27 cellular contexts compared by ENCODE assay signal in the genomic region with DNA sequence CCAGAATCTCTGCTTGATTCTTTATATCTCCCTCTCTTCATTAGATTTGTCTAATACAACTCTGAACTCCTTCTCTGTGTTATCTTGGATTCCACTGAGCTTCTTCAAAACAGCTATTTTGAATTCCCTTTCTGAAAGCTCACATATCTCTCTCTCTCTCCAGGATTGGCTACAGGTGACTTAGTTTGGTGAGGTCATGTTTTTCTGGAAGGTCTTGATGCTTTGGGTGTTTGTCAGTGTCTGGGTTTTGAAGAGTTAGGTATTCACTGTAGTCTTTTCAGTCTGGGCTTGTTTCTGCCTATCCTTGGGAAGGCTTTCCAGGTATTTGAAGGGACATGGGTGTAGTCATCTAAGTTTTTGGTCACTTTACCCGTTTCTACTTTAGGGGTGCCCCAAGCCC.
"Had no signal": no experiment of that assay in that cellular context is flagged by ENCODE, and none has a peak within 500 bp of the region (broad histone marks: within the 10 kb centered on the region; RNA-seq: fewer than 3 reads in every experiment).

No MANE protein-coding gene starts in this region.

- H3K27me3 ChIP-seq: colonic mucosa, esophagus squamous epithelium, gastrocnemius medialis, heart left ventricle, hepatocyte, left lung had no signal

- H3K27ac Mint-ChIP-seq: dendritic cell treated with granulocyte-macrophage colony-stimulating factor and Interleukin-4, amounts not matched to agents 40 ng/mL and 50 ng/mL, for 4 days; effector memory CD8-positive, alpha-beta T cell; endodermal cell; immature natural killer cell; naive thymus-derived CD4-positive, alpha-beta T cell had no signal

- H3K9me3 ChIP-seq: colonic mucosa, esophagus squamous epithelium had no signal

- H3K79me2 ChIP-seq: hepatocyte had no signal

- H3K4me1 ChIP-seq: colonic mucosa, esophagus squamous epithelium, gastrocnemius medialis, heart left ventricle, left lung, lower lobe of right lung had no signal

- FAIRE-seq: endometrium, kidney had no signal

- H2AFZ ChIP-seq: hepatocyte had no signal

- H3K4me3 ChIP-seq: colonic mucosa, esophagus squamous epithelium, gastrocnemius medialis, heart left ventricle, hepatocyte, left lung, lower lobe of right lung had no signal

- H3K27me3 Mint-ChIP-seq: dendritic cell treated with granulocyte-macrophage colony-stimulating factor and Interleukin-4, amounts not matched to agents 40 ng/mL and 50 ng/mL, for 4 days had no signal

- H3K36me3 ChIP-seq: colonic mucosa, esophagus squamous epithelium, gastrocnemius medialis, heart left ventricle, left lung, lower lobe of right lung had no signal

- H3K27ac ChIP-seq: colonic mucosa, epithelial cell of prostate, esophagus squamous epithelium, gastrocnemius medialis, heart left ventricle, hepatocyte, left lung, lower lobe of right lung had no signal

- H3K4me2 ChIP-seq: hepatocyte had no signal

- H3K36me3 Mint-ChIP-seq: immature natural killer cell had no signal

- H3K4me1 Mint-ChIP-seq: immature natural killer cell; naive thymus-derived CD4-positive, alpha-beta T cell had no signal

- H3K4me3 Mint-ChIP-seq: dendritic cell treated with granulocyte-macrophage colony-stimulating factor and Interleukin-4, amounts not matched to agents 40 ng/mL and 50 ng/mL, for 4 days; effector memory CD8-positive, alpha-beta T cell; endodermal cell; immature natural killer cell had no signal

- DNase-seq: colonic mucosa; cortex of kidney; effector CD8-positive, alpha-beta T cell; effector memory CD8-positive, alpha-beta T cell; endodermal cell; erythroblast; esophagus squamous epithelium; foreskin fibroblast; foreskin melanocyte; gastrocnemius medialis; heart left ventricle; hypothalamus; immature natural killer cell; islet precursor cell; kidney; kidney glomerular epithelial cell; left cardiac atrium; left lung; left ventricle myocardium superior; lower lobe of right lung; mesenchymal stem cell; midbrain; naive thymus-derived CD4-positive, alpha-beta T cell had no signal
